27 cellular contexts compared by ENCODE assay signal in genomic region chr10:23040002-23040401, GRCh38.
"Had no signal": no experiment of that assay in that cellular context is flagged by ENCODE, and none has a peak within 500 bp of the region (broad histone marks: within the 10 kb centered on the region; RNA-seq: fewer than 3 reads in every experiment).

No MANE protein-coding gene starts in this region.

- H3K27me3 ChIP-seq: stomach, testis, thyroid gland, tibial artery, tibial nerve, transverse colon, upper lobe of left lung, uterus, vagina had no signal

- H3K27ac ChIP-seq: stomach, suprapubic skin, testis, thoracic aorta, thyroid gland, tibial artery, tibial nerve, transverse colon, upper lobe of left lung, upper lobe of right lung, uterus, vagina had no signal

- ATAC-seq: stimulated activated effector memory CD8-positive, alpha-beta T cell treated with anti-CD3 and anti-CD28 coated beads, Interleukin-12 subunit alpha, Interleukin-12 subunit beta, amount 100 ng/mL, for 72 hours; stimulated activated memory B cell treated with anti-CD40 and anti-IgM and Interleukin-4, amounts not matched to agents 10 μg/mL and 1 μg/mL and 100 μg/mL, for 72 hours; stimulated activated naive B cell treated with anti-CD40 and anti-IgM and Interleukin-4, amounts not matched to agents 10 μg/mL and 1 μg/mL and 100 μg/mL, for 72 hours; stimulated activated naive CD8-positive, alpha-beta T cell treated with anti-CD3 and anti-CD28 coated beads, Interleukin-15, amount 100 ng/mL, for 72 hours; stimulated activated naive CD8-positive, alpha-beta T cell treated with anti-CD3 and anti-CD28 coated beads, Interleukin-15, Interleukin-2, amounts not matched to agents 100 U/mL and 50 U/mL, for 24 hours; upper lobe of right lung had no signal

- DNase-seq: stimulated activated CD4-positive, alpha-beta T cell treated with anti-CD3 and anti-CD28 coated beads, Interleukin-2, amount 100 ng/mL, for 48 hours; stimulated activated CD4-positive, alpha-beta T cell treated with anti-CD3 and anti-CD28 coated beads, Interleukin-4, amount 100 ng/mL, for 1 hour; stimulated activated CD4-positive, alpha-beta T cell treated with anti-CD3 and anti-CD28 coated beads, Interleukin-4, amount 100 ng/mL, for 24 hours; stimulated activated CD4-positive, alpha-beta T cell treated with anti-CD3 and anti-CD28 coated beads, Interleukin-4, amount 100 ng/mL, for 4 hours; stimulated activated CD8-positive, alpha-beta memory T cell treated with anti-CD3 and anti-CD28 coated beads, Interleukin-4, amount 100 ng/mL, for 48 hours; stimulated activated naive B cell treated with anti-CD40 and anti-IgM and Interleukin-4, amounts not matched to agents 10 μg/mL and 1 μg/mL and 100 μg/mL, for 72 hours; stimulated activated naive CD4-positive, alpha-beta T cell; stimulated activated naive CD4-positive, alpha-beta T cell treated with Interleukin-2 at 50 U/mL for 16 hours; stimulated activated naive CD8-positive, alpha-beta T cell treated with anti-CD3 and anti-CD28 coated beads, Interleukin-15, amount 100 ng/mL, for 72 hours; stimulated activated naive CD8-positive, alpha-beta T cell treated with anti-CD3 and anti-CD28 coated beads, Interleukin-15, Interleukin-2, amounts not matched to agents 100 U/mL and 50 U/mL, for 24 hours; stomach; substantia nigra; testis; thyroid gland; tibial artery; transverse colon; trophoblast cell; upper lobe of left lung; upper lobe of right lung; uterus had no signal

- H3K4me1 ChIP-seq: stomach, suprapubic skin, testis, thyroid gland, tibial artery, tibial nerve, transverse colon, upper lobe of left lung, upper lobe of right lung, uterus, vagina had no signal

- H3K4me3 ChIP-seq: stomach, suprapubic skin, testis, thoracic aorta, thyroid gland, tibial artery, tibial nerve, transverse colon, upper lobe of left lung, upper lobe of right lung, uterus, vagina had no signal

- H3K9me3 ChIP-seq: suprapubic skin, testis, thoracic aorta, thyroid gland, transverse colon, upper lobe of left lung, upper lobe of right lung, uterus, vagina had no signal

- H3K36me3 ChIP-seq: stomach, suprapubic skin, thoracic aorta, thyroid gland, tibial artery, tibial nerve, transverse colon, upper lobe of left lung, upper lobe of right lung, uterus, vagina had no signal

- FAIRE-seq: urothelium cell line had no signal
